In genomic region chr6:28282923-28283322, GRCh38 we compare ENCODE assay signal across 1 cellular context.
TF ChIP-seq lines count a peak whose summit lies in the region.

No MANE protein-coding gene starts in this region.

TF ChIP-seq in HepG2, 621 proteins besides CTCF, POLR2A, EP300 and RAD21:
- TF ChIP-seq YY1 (IDR thresholded peaks at IDR 0.05; ENCODE audit: insufficient read depth, insufficient replicate concordance, low read depth, low read length), result peak; percentile 37
- no peak for TF ChIP-seq ZNF329 (CRISPR knock-in tag; IDR thresholded peaks at IDR 0.05; ENCODE audit: low read depth)
